8 cellular contexts compared by ENCODE assay signal in the genomic region with DNA sequence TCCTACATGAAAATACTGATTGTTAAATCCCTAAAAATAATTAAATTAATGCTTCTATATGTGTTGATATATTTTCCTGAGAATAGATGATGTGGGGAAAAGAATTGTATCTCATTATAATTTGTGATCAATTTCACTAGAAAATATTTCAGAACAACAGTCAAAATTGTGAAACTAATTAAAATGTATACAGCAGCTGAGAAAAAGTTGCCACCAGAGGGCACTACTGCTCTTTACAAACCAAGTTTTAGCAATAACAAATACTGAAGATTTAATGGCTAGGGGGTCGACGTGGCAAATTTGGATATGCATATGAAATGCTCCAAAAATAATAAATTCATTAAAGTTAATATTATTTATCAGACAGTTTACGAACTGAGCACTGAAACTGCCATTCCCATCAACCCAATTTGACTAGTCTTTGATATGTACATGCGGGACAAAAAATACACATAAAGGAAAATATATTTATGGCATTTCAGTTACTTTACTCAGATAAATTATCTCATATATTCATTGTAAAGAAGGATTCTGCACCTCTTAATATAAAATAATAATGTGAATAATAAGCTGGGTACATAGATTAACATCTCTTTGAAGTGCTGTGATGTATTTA.
DNase-seq lines count a peak whose midpoint lies in the region; ATAC-seq and TF ChIP-seq lines count a peak whose summit lies in the region.

No MANE protein-coding gene starts in this region.

- 27% methylated on average over 4 of the region's 4 CpGs for WGBS in mammary epithelial cell (ENCODE audit: low coverage, missing lambda C conversion rate)

- H3K27ac ChIP-seq in OCI-LY3 (ENCODE audit: low read length) (no peak overlapping the region), mammary epithelial cell (ENCODE audit: insufficient read depth, low read depth, low read length) (no peak overlapping the region)

- no peaks in the 10 kb centered on the region for H3K4me1 Mint-ChIP-seq in activated T-helper 17 cell treated with anti-CD3 and anti-CD28 coated beads, Interleukin-2, amount 50 U/mL, for 72 hours

- no peaks in the 10 kb centered on the region for H3K27me3 Mint-ChIP-seq in activated T-helper 17 cell treated with anti-CD3 and anti-CD28 coated beads, Interleukin-2, amount 50 U/mL, for 72 hours

- no TSS peak for BruUV-seq in mammary epithelial cell (replicated peaks; lab: Mats Ljungman, UMichigan)

- H3K4me3 ChIP-seq in HAP-1 = no peak overlapping the region
- H3K4me3 ChIP-seq in OCI-LY3 (ENCODE audit: low read length) = no peak overlapping the region
- no peak overlapping the region for H3K4me3 ChIP-seq in mammary epithelial cell (replicated peaks in 1 of 3; ENCODE audit: insufficient read depth in 1 of 3, low read depth in 2 of 3, low read length in 3 of 3)

- H3K36me3 ChIP-seq in HAP-1 (replicated peaks) = no peaks in the 10 kb centered on the region
- H3K36me3 ChIP-seq in OCI-LY3 (replicated peaks; ENCODE audit: low read depth, low read length) = no peaks in the 10 kb centered on the region
- H3K36me3 ChIP-seq in mammary epithelial cell (ENCODE audit: insufficient read depth, low read length) = no peaks in the 10 kb centered on the region

- H3K4me2 ChIP-seq in OCI-LY3 (ENCODE audit: low read length) (no peak overlapping the region), mammary epithelial cell (ENCODE audit: insufficient read depth, low read depth, low read length) (no peak overlapping the region)

- intact Hi-C loops in mammary epithelial cell (cut with micrococcal nuclease) = no loop called here

- in situ Hi-C loops in HAP-1 (cut with MboI; ENCODE audit: low sequenced_read_pairs) = no loop called here
- in situ Hi-C loops in mammary epithelial cell (cut with MboI; ENCODE audit: low sequenced_read_pairs in 2 of 2) = no loop called here

- H2AFZ ChIP-seq in OCI-LY3 (ENCODE audit: low read depth, low read length) (no peak overlapping the region), mammary epithelial cell (ENCODE audit: low read depth, low read length) (no peak overlapping the region)

- H3K79me2 ChIP-seq in OCI-LY3 (ENCODE audit: low read length) (no peaks in the 10 kb centered on the region), mammary epithelial cell (ENCODE audit: insufficient read depth, low read length) (no peaks in the 10 kb centered on the region)

- H3K36me3 Mint-ChIP-seq in activated T-helper 17 cell treated with anti-CD3 and anti-CD28 coated beads, Interleukin-2, amount 50 U/mL, for 72 hours (ENCODE audit: low read depth) = no peaks in the 10 kb centered on the region

- no peaks in the 10 kb centered on the region for H3K9me3 Mint-ChIP-seq in activated T-helper 17 cell treated with anti-CD3 and anti-CD28 coated beads, Interleukin-2, amount 50 U/mL, for 72 hours

- H3K27ac Mint-ChIP-seq in activated T-helper 17 cell treated with anti-CD3 and anti-CD28 coated beads, Interleukin-2, amount 50 U/mL, for 72 hours = no peak overlapping the region

- CTCF ChIA-PET in mammary epithelial cell (lab: Charles Lee; ENCODE audit: low non-redundant PET) = no interaction called here

- H3K4me3 Mint-ChIP-seq in activated T-helper 17 cell treated with anti-CD3 and anti-CD28 coated beads, Interleukin-2, amount 50 U/mL, for 72 hours = no peak overlapping the region

- H4K20me1 ChIP-seq in OCI-LY3 (ENCODE audit: insufficient read depth, low read length) (no peaks in the 10 kb centered on the region), mammary epithelial cell (ENCODE audit: insufficient read depth, low read length) (no peaks in the 10 kb centered on the region)

- H3K4me1 ChIP-seq in HAP-1 (peaks cover 24% of the 10 kb centered on the region), OCI-LY3 (ENCODE audit: low read length) (no peaks in the 10 kb centered on the region), mammary epithelial cell (ENCODE audit: insufficient read depth, low read length) (no peaks in the 10 kb centered on the region)

- H3K9me3 ChIP-seq in HAP-1 (no peaks in the 10 kb centered on the region), OCI-LY3 (ENCODE audit: insufficient read depth, low read length) (no peaks in the 10 kb centered on the region), mammary epithelial cell (replicated peaks; ENCODE audit: insufficient read depth, low read length) (peaks cover 9% of the 10 kb centered on the region)

- H3K27me3 ChIP-seq in HAP-1 (ENCODE audit: low read depth) = no peaks in the 10 kb centered on the region
- no peaks in the 10 kb centered on the region for H3K27me3 ChIP-seq in OCI-LY3 (ENCODE audit: low read depth, low read length)
- H3K27me3 ChIP-seq in mammary epithelial cell (ENCODE audit: insufficient read depth, low read length) = no peaks in the 10 kb centered on the region

- TF ChIP-seq CTCF in OCI-LY3 (IDR thresholded peaks at IDR 0.05; ENCODE audit: low read depth, low read length) = peak; percentile 77
- peak; percentile 41 to 58 for TF ChIP-seq CTCF in mammary epithelial cell (conservative IDR thresholded peaks at IDR 0.05 in 1 of 2, IDR thresholded peaks at IDR 0.05 in 1 of 2; ENCODE audit: extremely low read depth in 1 of 2, insufficient read depth in 1 of 2, low read depth in 1 of 2, low read length in 2 of 2)

- ATAC-seq in HG03520 (IDR thresholded peaks at IDR 0.05; ENCODE audit: unreplicated experiment) (no peak), GM21717 (IDR thresholded peaks at IDR 0.05; ENCODE audit: unreplicated experiment) (no peak)
- no peak for ATAC-seq in activated T-helper 17 cell treated with anti-CD3 and anti-CD28 coated beads, Interleukin-2, amount 50 U/mL, for 72 hours (replicated peaks)

- DNase-seq in COR-L47 (lab: John Stamatoyannopoulos, UW) (peak; percentile 62), HAP-1 (ENCODE audit: low spot score in 2 of 2) (peak; percentile 44 to 81), mammary epithelial cell (no peak), lung microvascular endothelial cell (ENCODE audit: low read depth in 2 of 2) (peak; percentile 32 to 47)

- dilution Hi-C loops in mammary epithelial cell (cut with HindIII; ENCODE audit: low sequenced_read_pairs) = no loop called here

- H3K9ac ChIP-seq in OCI-LY3 (ENCODE audit: low read length) (no peak overlapping the region), mammary epithelial cell (ENCODE audit: insufficient read depth, low read length) (no peak overlapping the region)
